Comparison of ENCODE assay signal across 1 cellular context in genomic region chr5:149152317-149152746, GRCh38.
A peak's percentile ranks its signal among the peaks of the same experiment; 100 is the strongest.
TF ChIP-seq lines count a peak whose summit lies in the region.

No MANE protein-coding gene starts in this region.

TF ChIP-seq in HepG2, 621 proteins besides CTCF, POLR2A, EP300 and RAD21 (continued from another document and continues in another):
- TF ChIP-seq STAT6 (CRISPR knock-in tag; IDR thresholded peaks at IDR 0.05; ENCODE audit: borderline replicate concordance) (no peak), FOXK2 (IDR thresholded peaks at IDR 0.05) (no peak), NR2F2 (IDR thresholded peaks at IDR 0.05; ENCODE audit: borderline replicate concordance, low read depth) (peak; percentile 91), FLYWCH1 (CRISPR knock-in tag; IDR thresholded peaks at IDR 0.05) (no peak), CREM (IDR thresholded peaks at IDR 0.05) (peak; percentile 84), CREM (CRISPR knock-in tag; IDR thresholded peaks at IDR 0.05) (no peak), GZF1 (CRISPR knock-in tag; IDR thresholded peaks at IDR 0.05) (no peak), ZNF17 (CRISPR knock-in tag; IDR thresholded peaks at IDR 0.05) (no peak), KDM4B (CRISPR knock-in tag; IDR thresholded peaks at IDR 0.05) (no peak), JUN (CRISPR knock-in tag; IDR thresholded peaks at IDR 0.05) (peak; percentile 97), KLF15 (CRISPR knock-in tag; IDR thresholded peaks at IDR 0.05; ENCODE audit: borderline replicate concordance) (no peak), ZBTB7A (CRISPR knock-in tag; IDR thresholded peaks at IDR 0.05) (no peak), FIP1L1 (IDR thresholded peaks at IDR 0.05; ENCODE audit: borderline replicate concordance, insufficient read depth, low read depth, low read length) (no peak), ZNF331 (CRISPR knock-in tag; IDR thresholded peaks at IDR 0.05) (peak; percentile 57; the same call in 1 of the 2 replicates), ZNF660 (CRISPR knock-in tag; IDR thresholded peaks at IDR 0.05; ENCODE audit: borderline replicate concordance, low read depth) (no peak), ZFP90 (CRISPR knock-in tag; IDR thresholded peaks at IDR 0.05; ENCODE audit: borderline replicate concordance) (no peak), CBX2 (IDR thresholded peaks at IDR 0.05; ENCODE audit: low read depth, low read length) (no peak), CBX2 (CRISPR knock-in tag; IDR thresholded peaks at IDR 0.05; ENCODE audit: low read depth) (no peak), ZNF296 (CRISPR knock-in tag; conservative IDR thresholded peaks at IDR 0.05) (no peak), MIXL1 (CRISPR knock-in tag; IDR thresholded peaks at IDR 0.05) (peak; percentile 59; the same call in 1 of the 2 replicates), ZNF432 (CRISPR knock-in tag; IDR thresholded peaks at IDR 0.05; ENCODE audit: borderline replicate concordance) (no peak), KLF6 (CRISPR knock-in tag; IDR thresholded peaks at IDR 0.05) (peak; percentile 78), DRAP1 (CRISPR knock-in tag; IDR thresholded peaks at IDR 0.05) (peak; percentile 46; the same call in 1 of the 2 replicates), NKX3-1 (CRISPR knock-in tag; IDR thresholded peaks at IDR 0.05) (no peak), SSRP1 (CRISPR knock-in tag; IDR thresholded peaks at IDR 0.05) (no peak), ATF7 (IDR thresholded peaks at IDR 0.05) (peak; percentile 89), ATF7 (CRISPR knock-in tag; IDR thresholded peaks at IDR 0.05) (peak; percentile 96; the same call in 1 of the 2 replicates), TBX2 (CRISPR knock-in tag; IDR thresholded peaks at IDR 0.05; ENCODE audit: borderline replicate concordance) (peak; percentile 36; the same call in 1 of the 2 replicates), ZC3H13 (CRISPR knock-in tag; IDR thresholded peaks at IDR 0.05) (no peak), ZNF749 (CRISPR knock-in tag; IDR thresholded peaks at IDR 0.05; ENCODE audit: borderline replicate concordance) (no peak), MIER3 (CRISPR knock-in tag; IDR thresholded peaks at IDR 0.05; ENCODE audit: borderline replicate concordance) (peak; percentile 67; the same call in 1 of the 2 replicates), ZNF30 (CRISPR knock-in tag; IDR thresholded peaks at IDR 0.05) (no peak), ZBTB33 (CRISPR knock-in tag; IDR thresholded peaks at IDR 0.05) (no peak), ZNF335 (CRISPR knock-in tag; IDR thresholded peaks at IDR 0.05) (no peak), NR0B2 (CRISPR knock-in tag; IDR thresholded peaks at IDR 0.05) (no peak), MYC (CRISPR knock-in tag; IDR thresholded peaks at IDR 0.05; ENCODE audit: borderline replicate concordance) (no peak), NFKB2 (CRISPR knock-in tag; IDR thresholded peaks at IDR 0.05; ENCODE audit: borderline replicate concordance) (no peak), DR1 (CRISPR knock-in tag; IDR thresholded peaks at IDR 0.05) (no peak), TAF15 (IDR thresholded peaks at IDR 0.05; ENCODE audit: low read depth, low read length, poor library complexity, severe bottlenecking) (no peak)
- TF ChIP-seq, protein P1, sequence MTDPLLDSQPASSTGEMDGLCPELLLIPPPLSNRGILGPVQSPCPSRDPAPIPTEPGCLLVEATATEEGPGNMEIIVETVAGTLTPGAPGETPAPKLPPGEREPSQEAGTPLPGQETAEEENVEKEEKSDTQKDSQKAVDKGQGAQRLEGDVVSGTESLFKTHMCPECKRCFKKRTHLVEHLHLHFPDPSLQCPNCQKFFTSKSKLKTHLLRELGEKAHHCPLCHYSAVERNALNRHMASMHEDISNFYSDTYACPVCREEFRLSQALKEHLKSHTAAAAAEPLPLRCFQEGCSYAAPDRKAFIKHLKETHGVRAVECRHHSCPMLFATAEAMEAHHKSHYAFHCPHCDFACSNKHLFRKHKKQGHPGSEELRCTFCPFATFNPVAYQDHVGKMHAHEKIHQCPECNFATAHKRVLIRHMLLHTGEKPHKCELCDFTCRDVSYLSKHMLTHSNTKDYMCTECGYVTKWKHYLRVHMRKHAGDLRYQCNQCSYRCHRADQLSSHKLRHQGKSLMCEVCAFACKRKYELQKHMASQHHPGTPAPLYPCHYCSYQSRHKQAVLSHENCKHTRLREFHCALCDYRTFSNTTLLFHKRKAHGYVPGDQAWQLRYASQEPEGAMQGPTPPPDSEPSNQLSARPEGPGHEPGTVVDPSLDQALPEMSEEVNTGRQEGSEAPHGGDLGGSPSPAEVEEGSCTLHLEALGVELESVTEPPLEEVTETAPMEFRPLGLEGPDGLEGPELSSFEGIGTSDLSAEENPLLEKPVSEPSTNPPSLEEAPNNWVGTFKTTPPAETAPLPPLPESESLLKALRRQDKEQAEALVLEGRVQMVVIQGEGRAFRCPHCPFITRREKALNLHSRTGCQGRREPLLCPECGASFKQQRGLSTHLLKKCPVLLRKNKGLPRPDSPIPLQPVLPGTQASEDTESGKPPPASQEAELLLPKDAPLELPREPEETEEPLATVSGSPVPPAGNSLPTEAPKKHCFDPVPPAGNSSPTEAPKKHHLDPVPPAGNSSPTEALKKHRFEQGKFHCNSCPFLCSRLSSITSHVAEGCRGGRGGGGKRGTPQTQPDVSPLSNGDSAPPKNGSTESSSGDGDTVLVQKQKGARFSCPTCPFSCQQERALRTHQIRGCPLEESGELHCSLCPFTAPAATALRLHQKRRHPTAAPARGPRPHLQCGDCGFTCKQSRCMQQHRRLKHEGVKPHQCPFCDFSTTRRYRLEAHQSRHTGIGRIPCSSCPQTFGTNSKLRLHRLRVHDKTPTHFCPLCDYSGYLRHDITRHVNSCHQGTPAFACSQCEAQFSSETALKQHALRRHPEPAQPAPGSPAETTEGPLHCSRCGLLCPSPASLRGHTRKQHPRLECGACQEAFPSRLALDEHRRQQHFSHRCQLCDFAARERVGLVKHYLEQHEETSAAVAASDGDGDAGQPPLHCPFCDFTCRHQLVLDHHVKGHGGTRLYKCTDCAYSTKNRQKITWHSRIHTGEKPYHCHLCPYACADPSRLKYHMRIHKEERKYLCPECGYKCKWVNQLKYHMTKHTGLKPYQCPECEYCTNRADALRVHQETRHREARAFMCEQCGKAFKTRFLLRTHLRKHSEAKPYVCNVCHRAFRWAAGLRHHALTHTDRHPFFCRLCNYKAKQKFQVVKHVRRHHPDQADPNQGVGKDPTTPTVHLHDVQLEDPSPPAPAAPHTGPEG (CRISPR knock-in tag; IDR thresholded peaks at IDR 0.05): no peak
- TF ChIP-seq, protein P2, sequence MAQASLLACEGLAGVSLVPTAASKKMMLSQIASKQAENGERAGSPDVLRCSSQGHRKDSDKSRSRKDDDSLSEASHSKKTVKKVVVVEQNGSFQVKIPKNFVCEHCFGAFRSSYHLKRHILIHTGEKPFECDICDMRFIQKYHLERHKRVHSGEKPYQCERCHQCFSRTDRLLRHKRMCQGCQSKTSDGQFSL (CRISPR knock-in tag; IDR thresholded peaks at IDR 0.05): no peak
- TF ChIP-seq, protein P3, sequence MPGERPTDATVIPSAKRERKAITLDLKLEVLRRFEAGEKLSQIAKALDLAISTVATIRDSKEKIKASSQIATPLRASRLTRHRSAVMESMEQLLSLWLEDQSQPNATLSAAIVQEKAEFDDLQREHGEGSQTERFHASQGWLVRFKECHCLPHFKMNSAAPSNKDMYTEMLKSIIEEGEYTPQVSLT (CRISPR knock-in tag; IDR thresholded peaks at IDR 0.05; ENCODE audit: borderline replicate concordance, low read depth): no peak
- TF ChIP-seq, protein P4, sequence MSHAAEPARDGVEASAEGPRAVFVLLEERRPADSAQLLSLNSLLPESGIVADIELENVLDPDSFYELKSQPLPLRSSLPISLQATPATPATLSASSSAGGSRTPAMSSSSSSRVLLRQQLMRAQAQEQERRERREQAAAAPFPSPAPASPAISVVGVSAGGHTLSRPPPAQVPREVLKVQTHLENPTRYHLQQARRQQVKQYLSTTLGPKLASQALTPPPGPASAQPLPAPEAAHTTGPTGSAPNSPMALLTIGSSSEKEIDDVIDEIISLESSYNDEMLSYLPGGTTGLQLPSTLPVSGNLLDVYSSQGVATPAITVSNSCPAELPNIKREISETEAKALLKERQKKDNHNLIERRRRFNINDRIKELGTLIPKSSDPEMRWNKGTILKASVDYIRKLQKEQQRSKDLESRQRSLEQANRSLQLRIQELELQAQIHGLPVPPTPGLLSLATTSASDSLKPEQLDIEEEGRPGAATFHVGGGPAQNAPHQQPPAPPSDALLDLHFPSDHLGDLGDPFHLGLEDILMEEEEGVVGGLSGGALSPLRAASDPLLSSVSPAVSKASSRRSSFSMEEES (CRISPR knock-in tag; IDR thresholded peaks at IDR 0.05): 0 out of 2 replicates have a peak, but pooled peaks have one; percentile 37
- TF ChIP-seq, protein P5, sequence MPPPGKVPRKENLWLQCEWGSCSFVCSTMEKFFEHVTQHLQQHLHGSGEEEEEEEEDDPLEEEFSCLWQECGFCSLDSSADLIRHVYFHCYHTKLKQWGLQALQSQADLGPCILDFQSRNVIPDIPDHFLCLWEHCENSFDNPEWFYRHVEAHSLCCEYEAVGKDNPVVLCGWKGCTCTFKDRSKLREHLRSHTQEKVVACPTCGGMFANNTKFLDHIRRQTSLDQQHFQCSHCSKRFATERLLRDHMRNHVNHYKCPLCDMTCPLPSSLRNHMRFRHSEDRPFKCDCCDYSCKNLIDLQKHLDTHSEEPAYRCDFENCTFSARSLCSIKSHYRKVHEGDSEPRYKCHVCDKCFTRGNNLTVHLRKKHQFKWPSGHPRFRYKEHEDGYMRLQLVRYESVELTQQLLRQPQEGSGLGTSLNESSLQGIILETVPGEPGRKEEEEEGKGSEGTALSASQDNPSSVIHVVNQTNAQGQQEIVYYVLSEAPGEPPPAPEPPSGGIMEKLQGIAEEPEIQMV (CRISPR knock-in tag; IDR thresholded peaks at IDR 0.05; ENCODE audit: low read depth): no peak
- TF ChIP-seq, protein P6, sequence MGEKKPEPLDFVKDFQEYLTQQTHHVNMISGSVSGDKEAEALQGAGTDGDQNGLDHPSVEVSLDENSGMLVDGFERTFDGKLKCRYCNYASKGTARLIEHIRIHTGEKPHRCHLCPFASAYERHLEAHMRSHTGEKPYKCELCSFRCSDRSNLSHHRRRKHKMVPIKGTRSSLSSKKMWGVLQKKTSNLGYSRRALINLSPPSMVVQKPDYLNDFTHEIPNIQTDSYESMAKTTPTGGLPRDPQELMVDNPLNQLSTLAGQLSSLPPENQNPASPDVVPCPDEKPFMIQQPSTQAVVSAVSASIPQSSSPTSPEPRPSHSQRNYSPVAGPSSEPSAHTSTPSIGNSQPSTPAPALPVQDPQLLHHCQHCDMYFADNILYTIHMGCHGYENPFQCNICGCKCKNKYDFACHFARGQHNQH (CRISPR knock-in tag; IDR thresholded peaks at IDR 0.05): peak; percentile 22; the same call in 1 of the 2 replicates
- TF ChIP-seq, protein P7, sequence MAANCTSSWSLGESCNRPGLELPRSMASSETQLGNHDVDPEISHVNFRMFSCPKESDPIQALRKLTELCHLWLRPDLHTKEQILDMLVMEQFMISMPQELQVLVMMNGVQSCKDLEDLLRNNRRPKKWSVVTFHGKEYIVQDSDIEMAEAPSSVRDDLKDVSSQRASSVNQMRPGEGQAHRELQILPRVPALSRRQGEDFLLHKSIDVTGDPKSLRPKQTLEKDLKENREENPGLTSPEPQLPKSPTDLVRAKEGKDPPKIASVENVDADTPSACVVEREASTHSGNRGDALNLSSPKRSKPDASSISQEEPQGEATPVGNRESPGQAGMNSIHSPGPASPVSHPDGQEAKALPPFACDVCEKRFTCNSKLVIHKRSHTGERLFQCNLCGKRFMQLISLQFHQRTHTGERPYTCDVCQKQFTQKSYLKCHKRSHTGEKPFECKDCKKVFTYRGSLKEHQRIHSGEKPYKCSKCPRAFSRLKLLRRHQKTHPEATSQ (CRISPR knock-in tag; IDR thresholded peaks at IDR 0.05; ENCODE audit: borderline replicate concordance): no peak
